In genomic region chr3:45778761-45779201, GRCh38 we compare ENCODE assay signal across 37 cellular contexts. TPM values are rescaled to one million over a fixed set of nuclear protein-coding genes. Genes with fewer than 3 reads are reported as not detected.
DNase-seq lines count a peak whose midpoint lies in the region; ATAC-seq, FAIRE-seq and TF ChIP-seq lines count a peak whose summit lies in the region.
"Had no signal": no experiment of that assay in that cellular context is flagged by ENCODE, and none has a peak within 500 bp of the region (broad histone marks: within the 10 kb centered on the region; RNA-seq: fewer than 3 reads in every experiment).

No MANE protein-coding gene starts in this region.

- no peak overlapping the region for H2BK15ac ChIP-seq in H9 (ENCODE audit: low read depth, low read length)

- no peaks in the 10 kb centered on the region; the same call in 1 of the 2 replicates for H3K27me3 Mint-ChIP-seq in H9 (ENCODE audit: low read depth)
- H3K27me3 Mint-ChIP-seq in stimulated activated memory B cell treated with anti-CD40 and anti-IgM and Interleukin-4, amounts not matched to agents 10 μg/mL and 1 μg/mL and 100 μg/mL, for 72 hours: no peaks in the 10 kb centered on the region

- no peak overlapping the region for H3K4ac ChIP-seq in H9 (ENCODE audit: low read depth, low read length)

- H2AK5ac ChIP-seq in H9 (ENCODE audit: insufficient read length, low read length): no peak overlapping the region

- H3F3A ChIP-seq in PC-3 (ENCODE audit: low read length, unreplicated experiment): no peaks in the 10 kb centered on the region

- H2BK20ac ChIP-seq in H9 (ENCODE audit: low read depth, low read length, poor library complexity, severe bottlenecking): no peak overlapping the region

- H3K4me1 ChIP-seq in H9 (ENCODE audit: insufficient read depth, low read length) (no peaks in the 10 kb centered on the region), osteoblast (ENCODE audit: insufficient read depth, low read length) (no peaks in the 10 kb centered on the region), PC-3 (ENCODE audit: insufficient read depth, low read length) (no peaks in the 10 kb centered on the region)
- H3K4me1 ChIP-seq: BLaER1 treated with 17β-estradiol and CSF1 and Interleukin-3, amounts not matched to agents 10 nM and 100 nM; HAP-1; upper lobe of left lung had no signal

- intact Hi-C loops in PC-3 (cut with micrococcal nuclease): no loop called here

- H3T11ph ChIP-seq in H9 (ENCODE audit: low read length): no peak overlapping the region

- 0 out of 2 replicates have a peak, but pooled peaks cover 2% of the 10 kb centered on the region for H3K27me3 ChIP-seq in H9 (ENCODE audit: insufficient read depth, low read length)
- peaks cover 16% of the 10 kb centered on the region for H3K27me3 ChIP-seq in bronchial epithelial cell (ENCODE audit: control insufficient read depth, insufficient read depth, low read length)
- peaks cover 43% of the 10 kb centered on the region for H3K27me3 ChIP-seq in osteoblast (ENCODE audit: insufficient read depth, low read length)
- no peaks in the 10 kb centered on the region for H3K27me3 ChIP-seq in PC-3 (ENCODE audit: low read length)
- H3K27me3 ChIP-seq: BLaER1 treated with 17β-estradiol and CSF1 and Interleukin-3, amounts not matched to agents 10 nM and 100 nM; upper lobe of left lung had no signal

- no TSS peak for BruUV-seq in PC-3 (replicated peaks; lab: Mats Ljungman, UMichigan)

- no peak overlapping the region for H3K9ac ChIP-seq in H9 (ENCODE audit: extremely low read depth, insufficient read length, low read length)
- H3K9ac ChIP-seq in PC-3 (ENCODE audit: low read length): no peak overlapping the region
- H3K9ac ChIP-seq: BLaER1 treated with 17β-estradiol and CSF1 and Interleukin-3, amounts not matched to agents 10 nM and 100 nM had no signal

- no peak overlapping the region for H3K4me2 ChIP-seq in H9 (ENCODE audit: insufficient read depth, insufficient read length, low read length)
- H3K4me2 ChIP-seq in osteoblast (ENCODE audit: insufficient read depth, low read length): no peak overlapping the region
- no peak overlapping the region for H3K4me2 ChIP-seq in PC-3 (ENCODE audit: low read length)
- H3K4me2 ChIP-seq: BLaER1 treated with 17β-estradiol and CSF1 and Interleukin-3, amounts not matched to agents 10 nM and 100 nM had no signal

- peak overlapping the region in 1 of 3 experiments; percentile 25; a peak in 1 of 7 replicates for H3K27ac Mint-ChIP-seq in H9
- no peak overlapping the region for H3K27ac Mint-ChIP-seq in stimulated activated memory B cell treated with anti-CD40 and anti-IgM and Interleukin-4, amounts not matched to agents 10 μg/mL and 1 μg/mL and 100 μg/mL, for 72 hours
- H3K27ac Mint-ChIP-seq: activated CD8-positive, alpha-beta T cell treated with anti-CD3 and anti-CD28 coated beads, Interleukin-2, amount 10 ng/mL, durations not matched to agents 7 days and 5 days; progenitor cell of endocrine pancreas had no signal

- CTCF ChIA-PET in PC-3 (lab: Charles Lee): no interaction called here

- H2AFZ ChIP-seq in H9 (ENCODE audit: low read length) (no peak overlapping the region), osteoblast (ENCODE audit: low read length) (no peak overlapping the region), PC-3 (ENCODE audit: low read length) (no peak overlapping the region)

- no peak overlapping the region for H3K56ac ChIP-seq in H9 (ENCODE audit: insufficient read length, low read depth, low read length)

- no peaks in the 10 kb centered on the region for H3K79me1 ChIP-seq in H9 (ENCODE audit: insufficient read depth, low read depth, low read length, poor library complexity, severe bottlenecking)

- no peaks in the 10 kb centered on the region for H3K9me2 ChIP-seq in PC-3 (replicated peaks; ENCODE audit: low read length)

- WGBS in H9 (ENCODE audit: extremely low coverage, insufficient read length, low lambda C conversion rate): no CpG with 5 or more reads among the region's 3 CpGs

- H3K27ac ChIP-seq in H9 (ENCODE audit: insufficient read length, low read depth, low read length) (no peak overlapping the region), osteoblast (ENCODE audit: low read depth, low read length) (no peak overlapping the region), PC-3 (ENCODE audit: low read length) (no peak overlapping the region)
- H3K27ac ChIP-seq: 22Rv1; BLaER1 treated with 17β-estradiol and CSF1 and Interleukin-3, amounts not matched to agents 10 nM and 100 nM; upper lobe of left lung had no signal

- no peaks in the 10 kb centered on the region for H3K9me3 ChIP-seq in H9 (ENCODE audit: control insufficient read depth, low read depth, low read length)
- H3K9me3 ChIP-seq in osteoblast (ENCODE audit: low read depth, low read length): no peaks in the 10 kb centered on the region
- no peaks in the 10 kb centered on the region for H3K9me3 ChIP-seq in PC-3 (ENCODE audit: low read length)
- H3K9me3 ChIP-seq: BLaER1 treated with 17β-estradiol and CSF1 and Interleukin-3, amounts not matched to agents 10 nM and 100 nM; HAP-1; upper lobe of left lung had no signal

- TF ChIP-seq CTCF in H9 (conservative IDR thresholded peaks at IDR 0.05) (no peak), bronchial epithelial cell (IDR thresholded peaks at IDR 0.05; ENCODE audit: insufficient read depth, low read length, severe bottlenecking) (no peak), osteoblast (IDR thresholded peaks at IDR 0.05; ENCODE audit: extremely low read depth, low read depth, low read length) (no peak), PC-3 (conservative IDR thresholded peaks at IDR 0.05; ENCODE audit: low read depth, low read length) (no peak)

- FAIRE-seq in bronchial epithelial cell (lab: Jason Lieb, UNC): peak; percentile 32
- FAIRE-seq: astrocyte, GM12892, keratinocyte had no signal

- no peak overlapping the region for H2BK120ac ChIP-seq in H9 (ENCODE audit: low read depth, low read length, poor library complexity, severe bottlenecking)

- H3K36me3 ChIP-seq in bronchial epithelial cell (ENCODE audit: control insufficient read depth, insufficient read depth, low read length) (no peaks in the 10 kb centered on the region), osteoblast (ENCODE audit: insufficient read depth, low read length) (no peaks in the 10 kb centered on the region), PC-3 (ENCODE audit: low read depth, low read length) (no peaks in the 10 kb centered on the region)
- H3K36me3 ChIP-seq: BLaER1 treated with 17β-estradiol and CSF1 and Interleukin-3, amounts not matched to agents 10 nM and 100 nM; HAP-1; upper lobe of left lung had no signal

- no peak for ATAC-seq in stimulated activated memory B cell treated with anti-CD40 and anti-IgM and Interleukin-4, amounts not matched to agents 10 μg/mL and 1 μg/mL and 100 μg/mL, for 72 hours
- no peak; the same call in 1 of the 2 replicates for ATAC-seq in PC-3
- ATAC-seq: activated CD8-positive, alpha-beta T cell treated with anti-CD3 and anti-CD28 coated beads, Interleukin-2, amount 10 ng/mL, durations not matched to agents 7 days and 5 days; sciatic nerve had no signal

- no peak overlapping the region for H4K8ac ChIP-seq in H9 (replicated peaks; ENCODE audit: insufficient read length, low read depth, low read length)

- no peak overlapping the region for H2BK5ac ChIP-seq in H9 (ENCODE audit: insufficient read length, low read length)

- H3K23me2 ChIP-seq in H9 (ENCODE audit: insufficient read length, low read depth, low read length, poor library complexity, severe bottlenecking): no peaks in the 10 kb centered on the region

- no peak overlapping the region for H3K14ac ChIP-seq in H9 (ENCODE audit: insufficient read depth, low read length)

- H4K91ac ChIP-seq in H9 (ENCODE audit: insufficient read length, low read depth, low read length): no peak overlapping the region

- H4K5ac ChIP-seq in H9 (ENCODE audit: insufficient read length, low read depth, low read length): no peak overlapping the region

- POLR2A ChIA-PET in PC-3 (lab: Charles Lee; ENCODE audit: unreplicated experiment): no interaction called here

- H3K9me3 Mint-ChIP-seq in H9: no peaks in the 10 kb centered on the region; a peak in 1 of 5 replicates
- no peaks in the 10 kb centered on the region for H3K9me3 Mint-ChIP-seq in stimulated activated memory B cell treated with anti-CD40 and anti-IgM and Interleukin-4, amounts not matched to agents 10 μg/mL and 1 μg/mL and 100 μg/mL, for 72 hours

- H3K4me1 Mint-ChIP-seq in H9: peaks cover 15 to 20% of the 10 kb centered on the region in 2 experiments
- H3K4me1 Mint-ChIP-seq in stimulated activated memory B cell treated with anti-CD40 and anti-IgM and Interleukin-4, amounts not matched to agents 10 μg/mL and 1 μg/mL and 100 μg/mL, for 72 hours: no peaks in the 10 kb centered on the region

- no peak overlapping the region for H3K23ac ChIP-seq in H9 (ENCODE audit: insufficient read length, low read depth, low read length)

- H3K4me3 Mint-ChIP-seq in H9: no peak overlapping the region
- H3K4me3 Mint-ChIP-seq in stimulated activated memory B cell treated with anti-CD40 and anti-IgM and Interleukin-4, amounts not matched to agents 10 μg/mL and 1 μg/mL and 100 μg/mL, for 72 hours: no peak overlapping the region
- H3K4me3 Mint-ChIP-seq: activated CD8-positive, alpha-beta T cell treated with anti-CD3 and anti-CD28 coated beads, Interleukin-2, amount 10 ng/mL, durations not matched to agents 7 days and 5 days had no signal

- DNase-seq in DMS79 treated with DMSO at 0.1 percent for 48 hours (lab: John Stamatoyannopoulos, UW) (peak; percentile 39), DMS79 (lab: John Stamatoyannopoulos, UW) (no peak), H9 (peak; percentile 21), bronchial epithelial cell (ENCODE audit: low read depth) (no peak), osteoblast (ENCODE audit: insufficient read length, low spot score, missing footprints) (peak; percentile 87), PC-3 (no peak)
- no peak for DNase-seq in activated T-cell treated with anti-CD3 and anti-CD28 coated beads, Interleukin-2, amount 50 U/mL, for 48 hours
- DNase-seq: activated CD4-positive, alpha-beta T cell treated with anti-CD3 and anti-CD28 coated beads for 1 hour; activated CD8-positive, alpha-beta T cell treated with anti-CD3 and anti-CD28 coated beads, Interleukin-2, amount 10 ng/mL, durations not matched to agents 7 days and 5 days; activated gamma-delta T cell; activated T-cell treated with anti-CD3 and anti-CD28 coated beads, Interleukin-2, amount 50 U/mL, for 1 hour; COR-L47; cortex of kidney; effector memory CD4-positive, alpha-beta T cell; erythroblast; glutamatergic neuron; Karpas-422; NCI-H1417; NCI-H2081 treated with DMSO at 0.1 percent for 48 hours; NCI-H524; NK-92 treated with Interleukin-12 subunit alpha and Interleukin-12 subunit beta, amount 100 ng/mL, for 24 hours; SHP77 treated with DMSO at 0.1 percent for 48 hours; stimulated activated CD4-positive, alpha-beta T cell treated with anti-CD3 and anti-CD28 coated beads, Interleukin-12 subunit alpha, Interleukin-12 subunit beta, amount 100 ng/mL, for 4 hours; stimulated activated CD4-positive, alpha-beta T cell treated with anti-CD3 and anti-CD28 coated beads, Interleukin-2, amount 100 ng/mL, for 48 hours; upper lobe of left lung had no signal

- H4K20me1 ChIP-seq in H9 (ENCODE audit: control insufficient read depth, insufficient read depth, insufficient read length): no peaks in the 10 kb centered on the region
- no peaks in the 10 kb centered on the region for H4K20me1 ChIP-seq in osteoblast (ENCODE audit: insufficient read depth, low read length)
- no peaks in the 10 kb centered on the region for H4K20me1 ChIP-seq in PC-3 (ENCODE audit: low read length)
- H4K20me1 ChIP-seq: BLaER1 treated with 17β-estradiol and CSF1 and Interleukin-3, amounts not matched to agents 10 nM and 100 nM had no signal

- H3K36me3 Mint-ChIP-seq in H9 (ENCODE audit: insufficient read depth in 1 of 3, low read depth in 3 of 3): no peaks in the 10 kb centered on the region; a peak in 1 of 7 replicates
- no peaks in the 10 kb centered on the region for H3K36me3 Mint-ChIP-seq in stimulated activated memory B cell treated with anti-CD40 and anti-IgM and Interleukin-4, amounts not matched to agents 10 μg/mL and 1 μg/mL and 100 μg/mL, for 72 hours

- H3K4me3 ChIP-seq in bronchial epithelial cell (ENCODE audit: low read depth, low read length): no peak overlapping the region
- H3K4me3 ChIP-seq in osteoblast (ENCODE audit: insufficient read depth, low read length): no peak overlapping the region
- H3K4me3 ChIP-seq in PC-3 (ENCODE audit: low read length): no peak overlapping the region
- H3K4me3 ChIP-seq: BLaER1 treated with 17β-estradiol and CSF1 and Interleukin-3, amounts not matched to agents 10 nM and 100 nM; HAP-1; upper lobe of left lung had no signal

- H3K79me2 ChIP-seq in H9 (ENCODE audit: insufficient read depth, low read length) (no peaks in the 10 kb centered on the region), osteoblast (ENCODE audit: insufficient read depth, low read length) (no peaks in the 10 kb centered on the region), PC-3 (ENCODE audit: low read length) (no peaks in the 10 kb centered on the region)

- H3K18ac ChIP-seq in H9 (ENCODE audit: insufficient read length, low read depth, low read length): no peak overlapping the region

- H2BK12ac ChIP-seq in H9 (ENCODE audit: insufficient read length, low read depth, low read length): no peak overlapping the region

RNA-seq across cellular contexts. Expression of gene SLC6A20, which starts 17.6 kb away (rescaled TPM):
- total RNA-seq in H9 (2021) (0.09 and 0.20 TPM in 2 replicates), bronchial epithelial cell (0.13 TPM in 1 of 2 replicates, not detected in the other), osteoblast (not detected in 2 replicates), PC-3 (2014; rRNA removed) (not detected in 2 replicates)
- total RNA-seq: activated CD8-positive, alpha-beta T cell treated with anti-CD3 and anti-CD28 coated beads, Interleukin-2, amount 10 ng/mL, durations not matched to agents 7 days and 5 days; astrocyte; cardiac septum; myocyte; progenitor cell of endocrine pancreas; T-helper 2 cell treated with Interferon-gamma antibody and Interleukin-4, amounts not matched to agents 100 ng/mL and 5 ng/mL, for 36 hours had no signal

Comparison
In these comparisons a context has a peak if more than half of its experiments do, and no peak if none do; other contexts are left out.
1. DNase-seq: peak in DMS79 treated with DMSO at 0.1 percent for 48 hours (single experiment), H9 (single experiment) and osteoblast (single experiment); none in DMS79 (single experiment), bronchial epithelial cell (single experiment), activated T-cell treated with anti-CD3 and anti-CD28 coated beads, Interleukin-2, amount 50 U/mL, for 48 hours (0 of 2) and PC-3 (single experiment).